In genomic region chr5:143235423-143235822, GRCh38 we compare ENCODE assay signal across 16 cellular contexts.
DNase-seq lines count a peak whose midpoint lies in the region; ATAC-seq and TF ChIP-seq lines count a peak whose summit lies in the region.
"Had no signal": no experiment of that assay in that cellular context is flagged by ENCODE, and none has a peak within 500 bp of the region (broad histone marks: within the 10 kb centered on the region; RNA-seq: fewer than 3 reads in every experiment).

No MANE protein-coding gene starts in this region.

- no peak for TF ChIP-seq POLR2A in suprapubic skin (IDR thresholded peaks at IDR 0.05)

- H3K36me3 Mint-ChIP-seq in effector memory CD8-positive, alpha-beta T cell (ENCODE audit: insufficient read depth), result peaks cover 7% of the 10 kb centered on the region
- H3K36me3 Mint-ChIP-seq: stimulated activated effector memory CD8-positive, alpha-beta T cell treated with anti-CD3 and anti-CD28 coated beads, Interleukin-12 subunit alpha, Interleukin-12 subunit beta, amount 100 ng/mL, for 72 hours had no signal

- no peak overlapping the region for H3K4me3 Mint-ChIP-seq in effector memory CD8-positive, alpha-beta T cell
- H3K4me3 Mint-ChIP-seq: activated T-helper 17 cell treated with anti-CD3 and anti-CD28 coated beads, Interleukin-2, amount 50 U/mL, for 72 hours; stimulated activated effector memory CD8-positive, alpha-beta T cell treated with anti-CD3 and anti-CD28 coated beads, Interleukin-12 subunit alpha, Interleukin-12 subunit beta, amount 100 ng/mL, for 72 hours had no signal

- H3K27ac ChIP-seq in ascending aorta, result peak overlapping the region; percentile 39 to 52
- H3K27ac ChIP-seq in suprapubic skin, result peak overlapping the region; percentile 80

- H3K36me3 ChIP-seq in ascending aorta (no peaks in the 10 kb centered on the region), suprapubic skin (no peaks in the 10 kb centered on the region)

- H3K9me3 ChIP-seq in ascending aorta (no peaks in the 10 kb centered on the region), suprapubic skin (no peaks in the 10 kb centered on the region)

- no peak for TF ChIP-seq EP300 in suprapubic skin (IDR thresholded peaks at IDR 0.05)

- no peaks in the 10 kb centered on the region for H3K9me3 Mint-ChIP-seq in effector memory CD8-positive, alpha-beta T cell
- H3K9me3 Mint-ChIP-seq: activated T-helper 17 cell treated with anti-CD3 and anti-CD28 coated beads, Interleukin-2, amount 50 U/mL, for 72 hours; stimulated activated effector memory CD8-positive, alpha-beta T cell treated with anti-CD3 and anti-CD28 coated beads, Interleukin-12 subunit alpha, Interleukin-12 subunit beta, amount 100 ng/mL, for 72 hours had no signal

- no peaks in the 10 kb centered on the region for H3K27me3 Mint-ChIP-seq in effector memory CD8-positive, alpha-beta T cell

- ATAC-seq in HG03432 (IDR thresholded peaks at IDR 0.05; ENCODE audit: unreplicated experiment), result no peak
- no peak for ATAC-seq in effector memory CD8-positive, alpha-beta T cell (replicated peaks)
- ATAC-seq: activated T-helper 17 cell treated with anti-CD3 and anti-CD28 coated beads, Interleukin-2, amount 50 U/mL, for 72 hours; stimulated activated effector memory CD8-positive, alpha-beta T cell treated with anti-CD3 and anti-CD28 coated beads, Interleukin-12 subunit alpha, Interleukin-12 subunit beta, amount 100 ng/mL, for 72 hours had no signal

- DNase-seq in HCEC 1CT, result peak; percentile 65
- DNase-seq in ascending aorta (ENCODE audit: low spot score in 2 of 2), result no peak
- DNase-seq in iris pigment epithelial cell (ENCODE audit: low read depth), result peak; percentile 45
- no peak for DNase-seq in suprapubic skin (ENCODE audit: low spot score in 2 of 2)
- no peak for DNase-seq in DMS 273 (lab: John Stamatoyannopoulos, UW; ENCODE audit: unreplicated experiment)
- DNase-seq in effector memory CD8-positive, alpha-beta T cell, result no peak
- DNase-seq: activated CD4-positive, alpha-beta T cell treated with anti-CD3 and anti-CD28 coated beads, Interleukin-2, amount 50 U/mL, for 1 hour; GOT3; kidney; NCI-H2029 treated with DMSO at 0.1 percent for 48 hours; SHP77 treated with DMSO at 0.1 percent for 48 hours; stimulated activated CD4-positive, alpha-beta T cell treated with anti-CD3 and anti-CD28 coated beads, Interleukin-4, amount 100 ng/mL, for 24 hours had no signal

- H3K27me3 ChIP-seq in ascending aorta (no peaks in the 10 kb centered on the region), suprapubic skin (no peaks in the 10 kb centered on the region)

- peaks cover 6 to 7% of the 10 kb centered on the region in 2 donors for H3K4me1 Mint-ChIP-seq in effector memory CD8-positive, alpha-beta T cell (ENCODE audit: low read depth in 2 of 2)
- H3K4me1 Mint-ChIP-seq: activated T-helper 17 cell treated with anti-CD3 and anti-CD28 coated beads, Interleukin-2, amount 50 U/mL, for 72 hours had no signal

- 56% methylated on average over 3 of the region's 3 CpGs for WGBS in suprapubic skin

- no peak overlapping the region for H3K27ac Mint-ChIP-seq in effector memory CD8-positive, alpha-beta T cell
- H3K27ac Mint-ChIP-seq: progenitor cell of endocrine pancreas; stimulated activated effector memory CD8-positive, alpha-beta T cell treated with anti-CD3 and anti-CD28 coated beads, Interleukin-12 subunit alpha, Interleukin-12 subunit beta, amount 100 ng/mL, for 72 hours had no signal

- no peak overlapping the region for H3K4me3 ChIP-seq in ascending aorta
- no peak overlapping the region for H3K4me3 ChIP-seq in suprapubic skin

- TF ChIP-seq CTCF in ascending aorta (IDR thresholded peaks at IDR 0.05) (no peak), suprapubic skin (IDR thresholded peaks at IDR 0.05) (no peak)

- intact Hi-C loops in ascending aorta (cut with DNase I), result no loop called here

- H3K4me1 ChIP-seq in ascending aorta (peaks cover 0 to 3% of the 10 kb centered on the region in 2 donors), suprapubic skin (peaks cover 22% of the 10 kb centered on the region)

Comparison
In these comparisons a context has a peak if more than half of its experiments do, and no peak if none do; other contexts are left out.
1. DNase-seq: peak in HCEC 1CT (single experiment) and iris pigment epithelial cell (single experiment); none in ascending aorta (0 of 2), suprapubic skin (0 of 2), DMS 273 (single experiment) and effector memory CD8-positive, alpha-beta T cell (0 of 3).